In the genomic region with DNA sequence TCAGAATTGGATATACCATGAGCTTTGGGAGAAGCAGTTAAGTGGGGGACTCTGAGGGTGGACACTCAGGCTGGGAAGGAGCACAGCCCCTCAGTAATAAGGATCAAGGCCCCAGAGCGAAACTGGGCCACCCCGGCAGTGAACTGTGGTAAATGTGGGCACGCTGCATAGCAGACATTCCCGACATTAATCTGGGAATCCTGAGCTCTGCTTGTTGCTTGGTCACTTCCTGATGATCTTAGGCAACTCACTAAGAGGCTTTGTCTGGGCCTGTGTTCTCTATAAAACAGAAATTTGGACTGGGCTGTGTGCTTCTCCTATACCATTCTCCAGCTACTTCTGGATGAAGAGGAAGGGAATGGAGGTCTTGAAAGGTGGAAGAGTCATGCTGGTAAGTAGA, we compare ENCODE assay signal across 10 cellular contexts. TPM values are rescaled to one million over a fixed set of nuclear protein-coding genes. Genes with fewer than 3 reads are reported as not detected.
DNase-seq lines count a peak whose midpoint lies in the region; ATAC-seq lines count a peak whose summit lies in the region.
"Had no signal": no experiment of that assay in that cellular context is flagged by ENCODE, and none has a peak within 500 bp of the region (broad histone marks: within the 10 kb centered on the region; RNA-seq: fewer than 3 reads in every experiment).

No MANE protein-coding gene starts in this region.

- H3K4me3 ChIP-seq in iPS-20b (ENCODE audit: low read length) (no peak overlapping the region), subcutaneous abdominal adipose tissue (ENCODE audit: low read depth in 1 of 5, low read length in 5 of 5) (no peak overlapping the region)

- H3K9me3 Mint-ChIP-seq in activated T-cell treated with anti-CD3 and anti-CD28 coated beads, Interleukin-2, amount 50 U/mL, for 24 hours = no peaks in the 10 kb centered on the region
- no peaks in the 10 kb centered on the region for H3K9me3 Mint-ChIP-seq in activated T-cell treated with anti-CD3 and anti-CD28 coated beads, Interleukin-2, amount 50 U/mL, for 72 hours
- no peaks in the 10 kb centered on the region for H3K9me3 Mint-ChIP-seq in stimulated activated naive CD8-positive, alpha-beta T cell treated with anti-CD3 and anti-CD28 coated beads, Interleukin-15, amount 100 ng/mL, for 72 hours
- H3K9me3 Mint-ChIP-seq: dendritic cell treated with granulocyte-macrophage colony-stimulating factor and Interleukin-4, amounts not matched to agents 40 ng/mL and 50 ng/mL, for 4 days had no signal

- no peak overlapping the region for H3K4me3 Mint-ChIP-seq in activated T-cell treated with anti-CD3 and anti-CD28 coated beads, Interleukin-2, amount 50 U/mL, for 24 hours
- no peak overlapping the region for H3K4me3 Mint-ChIP-seq in activated T-cell treated with anti-CD3 and anti-CD28 coated beads, Interleukin-2, amount 50 U/mL, for 72 hours
- H3K4me3 Mint-ChIP-seq in stimulated activated naive CD8-positive, alpha-beta T cell treated with anti-CD3 and anti-CD28 coated beads, Interleukin-15, amount 100 ng/mL, for 72 hours = no peak overlapping the region
- H3K4me3 Mint-ChIP-seq: dendritic cell treated with granulocyte-macrophage colony-stimulating factor and Interleukin-4, amounts not matched to agents 40 ng/mL and 50 ng/mL, for 4 days had no signal

- H3K27me3 ChIP-seq in iPS-20b (ENCODE audit: insufficient read depth, low read length) = no peaks in the 10 kb centered on the region
- no peaks in the 10 kb centered on the region for H3K27me3 ChIP-seq in subcutaneous abdominal adipose tissue (ENCODE audit: control insufficient read depth in 5 of 5, insufficient read depth in 4 of 5, low read length in 5 of 5)

- H3K27ac Mint-ChIP-seq in activated T-cell treated with anti-CD3 and anti-CD28 coated beads, Interleukin-2, amount 50 U/mL, for 24 hours = peak overlapping the region; percentile 33
- H3K27ac Mint-ChIP-seq in activated T-cell treated with anti-CD3 and anti-CD28 coated beads, Interleukin-2, amount 50 U/mL, for 72 hours = no peak overlapping the region
- no peak overlapping the region for H3K27ac Mint-ChIP-seq in stimulated activated naive CD8-positive, alpha-beta T cell treated with anti-CD3 and anti-CD28 coated beads, Interleukin-15, amount 100 ng/mL, for 72 hours

- DNase-seq in activated T-cell treated with anti-CD3 and anti-CD28 coated beads, Interleukin-2, amount 50 U/mL, for 24 hours = no peak
- no peak for DNase-seq in activated T-cell treated with anti-CD3 and anti-CD28 coated beads, Interleukin-2, amount 50 U/mL, for 72 hours
- peak; percentile 91 for DNase-seq in astrocyte of the hippocampus (ENCODE audit: low read depth, low spot score)
- DNase-seq in SIG-M5 treated with dmso at 0.1 percent for 504 hours (lab: John Stamatoyannopoulos, UW; ENCODE audit: unreplicated experiment) = no peak
- DNase-seq in stimulated activated naive CD8-positive, alpha-beta T cell treated with anti-CD3 and anti-CD28 coated beads, Interleukin-15, amount 100 ng/mL, for 72 hours = no peak
- DNase-seq: NCI-H526 treated with DMSO at 0.1 percent for 48 hours had no signal

- peaks cover 72% of the 10 kb centered on the region for H3K4me1 Mint-ChIP-seq in activated T-cell treated with anti-CD3 and anti-CD28 coated beads, Interleukin-2, amount 50 U/mL, for 24 hours (ENCODE audit: low read depth)
- H3K4me1 Mint-ChIP-seq in activated T-cell treated with anti-CD3 and anti-CD28 coated beads, Interleukin-2, amount 50 U/mL, for 72 hours (ENCODE audit: low read depth) = peaks cover 70% of the 10 kb centered on the region
- H3K4me1 Mint-ChIP-seq in stimulated activated naive CD8-positive, alpha-beta T cell treated with anti-CD3 and anti-CD28 coated beads, Interleukin-15, amount 100 ng/mL, for 72 hours = peaks cover 66% of the 10 kb centered on the region

- peaks cover 55% of the 10 kb centered on the region for H3K36me3 Mint-ChIP-seq in activated T-cell treated with anti-CD3 and anti-CD28 coated beads, Interleukin-2, amount 50 U/mL, for 24 hours (ENCODE audit: low read depth)
- H3K36me3 Mint-ChIP-seq in activated T-cell treated with anti-CD3 and anti-CD28 coated beads, Interleukin-2, amount 50 U/mL, for 72 hours (ENCODE audit: insufficient read depth in 2 of 2) = peaks cover 0 to 2% of the 10 kb centered on the region in 2 donors

- H3K27me3 Mint-ChIP-seq in activated T-cell treated with anti-CD3 and anti-CD28 coated beads, Interleukin-2, amount 50 U/mL, for 24 hours = no peaks in the 10 kb centered on the region
- H3K27me3 Mint-ChIP-seq in activated T-cell treated with anti-CD3 and anti-CD28 coated beads, Interleukin-2, amount 50 U/mL, for 72 hours (ENCODE audit: low read depth) = no peaks in the 10 kb centered on the region
- no peaks in the 10 kb centered on the region for H3K27me3 Mint-ChIP-seq in stimulated activated naive CD8-positive, alpha-beta T cell treated with anti-CD3 and anti-CD28 coated beads, Interleukin-15, amount 100 ng/mL, for 72 hours
- H3K27me3 Mint-ChIP-seq: dendritic cell treated with granulocyte-macrophage colony-stimulating factor and Interleukin-4, amounts not matched to agents 40 ng/mL and 50 ng/mL, for 4 days had no signal

- ATAC-seq in activated T-cell treated with anti-CD3 and anti-CD28 coated beads, Interleukin-2, amount 50 U/mL, for 72 hours (replicated peaks in 1 of 2) = no peak
- ATAC-seq in GM18868 (IDR thresholded peaks at IDR 0.05; ENCODE audit: unreplicated experiment) = no peak
- ATAC-seq in stimulated activated naive CD8-positive, alpha-beta T cell treated with anti-CD3 and anti-CD28 coated beads, Interleukin-15, amount 100 ng/mL, for 72 hours = no peak

- H3K4me1 ChIP-seq in iPS-20b (ENCODE audit: insufficient read depth, low read length) (peaks cover 11% of the 10 kb centered on the region), subcutaneous abdominal adipose tissue (ENCODE audit: control insufficient read depth in 5 of 5, insufficient read depth in 5 of 5, low read length in 5 of 5) (peaks cover 7 to 50% (median 27%) of the 10 kb centered on the region in 5 donors)

- H3K9me3 ChIP-seq in iPS-20b (ENCODE audit: insufficient read depth, low read depth, low read length) (no peaks in the 10 kb centered on the region), subcutaneous abdominal adipose tissue (ENCODE audit: control insufficient read depth in 5 of 5, low read length in 5 of 5) (no peaks in the 10 kb centered on the region)

- 0 out of 2 replicates have a peak, but pooled peaks cover 4% of the 10 kb centered on the region for H3K36me3 ChIP-seq in iPS-20b (ENCODE audit: insufficient read depth, low read depth, low read length)
- peaks cover 0 to 7% (median 2%) of the 10 kb centered on the region in 5 donors for H3K36me3 ChIP-seq in subcutaneous abdominal adipose tissue (ENCODE audit: control insufficient read depth in 5 of 5, insufficient read depth in 5 of 5, low read length in 5 of 5)

- H3K9ac ChIP-seq in iPS-20b (ENCODE audit: low read depth, low read length) (0 out of 2 replicates have a peak overlapping the region, but pooled peaks have one; percentile 4), subcutaneous abdominal adipose tissue (ENCODE audit: low read length in 5 of 5) (peak overlapping the region in 1 of 5 donors; percentile 3)

- H3K27ac ChIP-seq in iPS-20b (ENCODE audit: low read length) (no peak overlapping the region), subcutaneous abdominal adipose tissue (ENCODE audit: low read depth, low read length) (peak overlapping the region; percentile 18)

RNA-seq across cellular contexts. Expression of gene TGFBRAP1, which starts 4.8 kb away (rescaled TPM):
- 10 to 100 TPM; 13.8 to 21.5 TPM for total RNA-seq in activated T-cell treated with anti-CD3 and anti-CD28 coated beads, Interleukin-2, amount 50 U/mL, for 72 hours

RNA-seq across cellular contexts. Expression of gene C2orf49, which starts 12.6 kb away (rescaled TPM):
- total RNA-seq in activated T-cell treated with anti-CD3 and anti-CD28 coated beads, Interleukin-2, amount 50 U/mL, for 72 hours = 10 to 100 TPM; 15.9 to 18.9 TPM
